8 cellular contexts compared by ENCODE assay signal in the genomic region with DNA sequence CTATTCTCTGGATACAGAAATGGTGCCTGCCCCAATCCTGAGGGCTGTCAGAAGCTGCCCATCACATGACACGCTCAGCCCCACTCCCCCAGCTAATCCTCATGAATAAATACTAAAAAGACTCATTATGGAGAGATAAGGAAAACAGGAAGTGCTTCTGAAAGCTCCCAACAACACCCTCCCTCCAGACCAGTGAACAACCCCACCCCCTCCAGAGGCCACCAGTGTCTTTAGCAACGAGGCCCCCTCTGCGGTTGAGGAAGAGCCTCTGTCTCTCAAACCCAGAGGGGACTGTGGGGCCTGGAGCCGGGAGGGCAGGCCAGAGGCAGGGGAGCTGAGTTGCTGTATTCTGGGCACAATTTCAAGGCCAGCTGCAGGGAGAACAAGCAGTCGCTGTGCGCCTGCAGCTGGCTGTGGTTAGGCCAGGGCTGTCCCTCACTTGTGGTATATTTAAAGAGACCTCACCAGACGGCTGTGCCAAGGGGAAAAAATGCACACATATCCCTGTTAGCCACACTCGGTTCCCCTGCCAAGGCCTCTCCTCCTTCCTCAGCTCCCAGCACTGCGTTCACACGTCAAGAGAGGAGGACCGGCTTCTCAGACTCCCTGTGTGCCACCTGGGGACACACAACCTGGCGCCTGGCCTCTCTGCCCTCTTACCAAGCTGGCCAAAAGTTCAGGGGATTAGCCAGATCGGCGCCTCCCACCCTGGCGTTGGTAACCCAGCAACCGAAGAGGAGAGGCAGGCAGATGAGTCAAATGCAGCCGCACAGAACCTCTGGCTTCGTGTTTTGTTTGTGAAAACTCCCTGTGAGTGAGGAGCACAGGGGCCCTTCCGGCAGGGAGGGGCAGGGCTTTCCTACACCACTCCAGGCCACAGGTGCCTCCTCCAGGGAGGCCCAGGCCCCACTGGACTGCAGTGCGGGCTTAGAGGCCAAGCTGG.
DNase-seq lines count a peak whose midpoint lies in the region; ATAC-seq and TF ChIP-seq lines count a peak whose summit lies in the region.

No MANE protein-coding gene starts in this region.

- peak; percentile 10 for DNase-seq in BJ (ENCODE audit: low read depth)
- no peak for DNase-seq in lung (ENCODE audit: low spot score)
- peak in 1 of 2 donors; percentile 70 for DNase-seq in aorta
- no peak for DNase-seq in stimulated activated CD4-positive, alpha-beta T cell treated with anti-CD3 and anti-CD28 coated beads, Interleukin-4, amount 100 ng/mL, for 4 hours
- DNase-seq in activated CD4-positive, alpha-beta T cell treated with anti-CD3 and anti-CD28 coated beads, Interleukin-2, amount 50 U/mL, for 1 hour, result no peak

- H3K36me3 ChIP-seq in BJ (ENCODE audit: control insufficient read depth, insufficient read depth, low read length) (no peaks in the 10 kb centered on the region), OCI-LY3 (replicated peaks; ENCODE audit: low read depth, low read length) (no peaks in the 10 kb centered on the region), lung (ENCODE audit: control insufficient read depth in 2 of 2, insufficient read depth in 2 of 2, low read length in 2 of 2) (no peaks in the 10 kb centered on the region), aorta (ENCODE audit: control insufficient read depth in 1 of 2, insufficient read depth in 2 of 2, low read length in 1 of 2) (no peaks in the 10 kb centered on the region)

- no peaks in the 10 kb centered on the region for H3K9me3 ChIP-seq in OCI-LY3 (ENCODE audit: insufficient read depth, low read length)
- no peaks in the 10 kb centered on the region for H3K9me3 ChIP-seq in lung (ENCODE audit: control insufficient read depth in 2 of 2, insufficient read depth in 1 of 2, low read length in 1 of 2)
- no peaks in the 10 kb centered on the region for H3K9me3 ChIP-seq in aorta (ENCODE audit: control insufficient read depth, low read length)

- H3K27me3 ChIP-seq in BJ (ENCODE audit: control insufficient read depth, insufficient read depth, low read length) (no peaks in the 10 kb centered on the region), OCI-LY3 (ENCODE audit: low read depth, low read length) (peaks cover 23% of the 10 kb centered on the region), lung (ENCODE audit: control insufficient read depth, insufficient read depth) (no peaks in the 10 kb centered on the region), aorta (ENCODE audit: control insufficient read depth in 1 of 2, insufficient read depth in 2 of 2, low read length in 1 of 2) (no peaks in the 10 kb centered on the region)

- no peak overlapping the region for H3K4me3 ChIP-seq in BJ (ENCODE audit: low read depth, low read length)
- no peak overlapping the region for H3K4me3 ChIP-seq in OCI-LY3 (ENCODE audit: low read length)
- H3K4me3 ChIP-seq in lung, result no peak overlapping the region
- no peak overlapping the region for H3K4me3 ChIP-seq in aorta (ENCODE audit: low read length in 2 of 2)

- peak overlapping the region; percentile 53 for H3K27ac Mint-ChIP-seq in dendritic cell treated with granulocyte-macrophage colony-stimulating factor and Interleukin-4, amounts not matched to agents 40 ng/mL and 50 ng/mL, for 4 days

- POLR2A ChIA-PET in BJ (lab: Charles Lee), result interaction anchor here (0.5 kb wide), 1 partner anchor 188 kb away, joined by 3 read pairs; no protein-coding TSS in a partner anchor

- no peak overlapping the region for H3K9ac ChIP-seq in OCI-LY3 (ENCODE audit: low read length)

- ATAC-seq in HG02981 (IDR thresholded peaks at IDR 0.05; ENCODE audit: unreplicated experiment) (peak; percentile 68), lung (ENCODE audit: insufficient read depth, low FRiP score) (peak; percentile 41), aorta (ENCODE audit: low FRiP score) (peak; percentile 56)

- 33 to 36% methylated on average over 20 of the region's 20 CpGs for WGBS in lung, 2 donors
- WGBS in aorta, 2 donors, result 28 to 35% methylated on average over 20 of the region's 20 CpGs

- no peak for TF ChIP-seq CTCF in BJ (IDR thresholded peaks at IDR 0.05; ENCODE audit: insufficient read depth, low read depth, low read length)
- TF ChIP-seq CTCF in OCI-LY3 (IDR thresholded peaks at IDR 0.05; ENCODE audit: low read depth, low read length), result no peak
- TF ChIP-seq CTCF in lung (IDR thresholded peaks at IDR 0.05; ENCODE audit: control extremely low read depth, extremely low read depth), result no peak

- 0 out of 2 replicates have a peak overlapping the region, but pooled peaks have one; percentile 40 for H2AFZ ChIP-seq in OCI-LY3 (ENCODE audit: low read depth, low read length)

- no peaks in the 10 kb centered on the region for H3K27me3 Mint-ChIP-seq in dendritic cell treated with granulocyte-macrophage colony-stimulating factor and Interleukin-4, amounts not matched to agents 40 ng/mL and 50 ng/mL, for 4 days

- H3K36me3 Mint-ChIP-seq in dendritic cell treated with granulocyte-macrophage colony-stimulating factor and Interleukin-4, amounts not matched to agents 40 ng/mL and 50 ng/mL, for 4 days (ENCODE audit: low read depth), result no peaks in the 10 kb centered on the region

- intact Hi-C loops in dendritic cell treated with granulocyte-macrophage colony-stimulating factor and Interleukin-4, amounts not matched to agents 40 ng/mL and 50 ng/mL, for 4 days (cut with micrococcal nuclease), result no loop called here
- intact Hi-C loops in aorta (cut with DNase I), result no loop called here

- no peaks in the 10 kb centered on the region for H4K20me1 ChIP-seq in OCI-LY3 (ENCODE audit: insufficient read depth, low read length)

- peak overlapping the region; percentile 30 for H3K4me2 ChIP-seq in OCI-LY3 (ENCODE audit: low read length)

- H3K27ac ChIP-seq in OCI-LY3 (ENCODE audit: low read length), result no peak overlapping the region
- peak overlapping the region in 1 of 2 donors; percentile 6 for H3K27ac ChIP-seq in lung (ENCODE audit: low read depth in 1 of 2, low read length in 1 of 2)
- H3K27ac ChIP-seq in aorta (ENCODE audit: low read depth in 1 of 2, low read length in 2 of 2), result no peak overlapping the region

- CTCF ChIA-PET in BJ (lab: Yijun Ruan, JAX), result interaction anchor here (0.9 to 1.0 kb wide), 2 partner anchors 12 to 91 kb away, joined by 3 read pairs; no protein-coding TSS in a partner anchor

- H3K4me1 Mint-ChIP-seq in dendritic cell treated with granulocyte-macrophage colony-stimulating factor and Interleukin-4, amounts not matched to agents 40 ng/mL and 50 ng/mL, for 4 days (ENCODE audit: low read depth), result peaks cover 32% of the 10 kb centered on the region

- no peaks in the 10 kb centered on the region for H3K79me2 ChIP-seq in OCI-LY3 (ENCODE audit: low read length)

- H3K9me3 Mint-ChIP-seq in dendritic cell treated with granulocyte-macrophage colony-stimulating factor and Interleukin-4, amounts not matched to agents 40 ng/mL and 50 ng/mL, for 4 days, result no peaks in the 10 kb centered on the region

- H3K4me3 Mint-ChIP-seq in dendritic cell treated with granulocyte-macrophage colony-stimulating factor and Interleukin-4, amounts not matched to agents 40 ng/mL and 50 ng/mL, for 4 days, result no peak overlapping the region

- H3K4me1 ChIP-seq in OCI-LY3 (ENCODE audit: low read length) (peaks cover 37% of the 10 kb centered on the region), lung (ENCODE audit: control insufficient read depth in 2 of 2, insufficient read depth in 2 of 2, low read length in 2 of 2) (peaks cover 0 to 5% of the 10 kb centered on the region in 2 donors), aorta (ENCODE audit: control insufficient read depth in 1 of 2, insufficient read depth in 2 of 2, low read length in 2 of 2) (peaks cover 0 to 4% of the 10 kb centered on the region in 2 donors)
